In genomic region chr11:7967826-7968225, GRCh38 we compare ENCODE assay signal across 35 cellular contexts. TPM values are rescaled to one million over a fixed set of nuclear protein-coding genes. Genes with fewer than 3 reads are reported as not detected.
DNase-seq lines count a peak whose midpoint lies in the region; ATAC-seq and TF ChIP-seq lines count a peak whose summit lies in the region.
"Had no signal": no experiment of that assay in that cellular context is flagged by ENCODE, and none has a peak within 500 bp of the region (broad histone marks: within the 10 kb centered on the region; RNA-seq: fewer than 3 reads in every experiment).

No MANE protein-coding gene starts in this region.

- no peak for TF ChIP-seq CTCF in AG10803 (conservative IDR thresholded peaks at IDR 0.05; ENCODE audit: low read length)
- no peak for TF ChIP-seq CTCF in fibroblast of lung (conservative IDR thresholded peaks at IDR 0.05 in 1 of 2, IDR thresholded peaks at IDR 0.05 in 1 of 2; ENCODE audit: low read depth in 1 of 2, low read length in 2 of 2)
- no peak for TF ChIP-seq CTCF in osteoblast (IDR thresholded peaks at IDR 0.05; ENCODE audit: extremely low read depth, low read depth, low read length)

- H3K9ac ChIP-seq in fibroblast of lung (ENCODE audit: insufficient read depth, low read length), result no peak overlapping the region

- H3K27ac ChIP-seq in fibroblast of lung (ENCODE audit: insufficient read depth, low read length) (peak overlapping the region; percentile 46), osteoblast (ENCODE audit: low read depth, low read length) (peak overlapping the region; percentile 97)
- H3K27ac ChIP-seq: esophagus muscularis mucosa, ovary had no signal

- H3K9me3 ChIP-seq in fibroblast of lung (ENCODE audit: control insufficient read depth, insufficient read depth, low read depth, low read length) (no peaks in the 10 kb centered on the region), osteoblast (ENCODE audit: low read depth, low read length) (no peaks in the 10 kb centered on the region)
- H3K9me3 ChIP-seq: esophagus muscularis mucosa, ovary had no signal

- peaks cover 19% of the 10 kb centered on the region for H3K4me1 ChIP-seq in fibroblast of lung (ENCODE audit: control insufficient read depth, extremely low read depth, insufficient read depth, low read length)
- peaks cover 72% of the 10 kb centered on the region for H3K4me1 ChIP-seq in osteoblast (ENCODE audit: insufficient read depth, low read length)
- H3K4me1 ChIP-seq: esophagus muscularis mucosa had no signal

- DNase-seq in AG10803 (ENCODE audit: low read depth) (peak; percentile 77), OCI-M1 (lab: John Stamatoyannopoulos, UW) (peak; percentile 45), fibroblast of lung (ENCODE audit: low read depth in 2 of 2) (peak; percentile 8 to 46), osteoblast (ENCODE audit: insufficient read length, low spot score, missing footprints) (peak; percentile 23)
- no peak for DNase-seq in activated CD8-positive, alpha-beta memory T cell treated with anti-CD3 and anti-CD28 coated beads for 24 hours
- DNase-seq: activated CD4-positive, alpha-beta T cell treated with anti-CD3 and anti-CD28 coated beads, Interleukin-2, amount 50 U/mL, for 4 hours; activated T-cell treated with anti-CD3 and anti-CD28 coated beads, Interleukin-2, amount 50 U/mL, for 48 hours; C1 segment of cervical spinal cord; central memory CD4-positive, alpha-beta T cell; dermis blood vessel endothelial cell; DMS53; endodermal cell; immature natural killer cell; NCI-H1417; NCI-H2029 treated with DMSO at 0.1 percent for 48 hours; NCI-H2227 treated with DMSO at 0.1 percent for 48 hours; NCI-H69; nephron progenitor cell; ovary; SHP77; stimulated activated CD4-positive, alpha-beta T cell treated with anti-CD3 and anti-CD28 coated beads, Interleukin-1b, Interleukin-23, amount 100 ng/mL, for 48 hours; stimulated activated naive CD8-positive, alpha-beta T cell treated with anti-CD3 and anti-CD28 coated beads, Interleukin-15, Interleukin-2, amounts not matched to agents 100 U/mL and 50 U/mL, for 24 hours; T-helper 2 cell had no signal

- no peaks in the 10 kb centered on the region for H4K20me1 ChIP-seq in fibroblast of lung (ENCODE audit: control insufficient read depth, extremely low read depth, insufficient read depth, low read length)
- no peaks in the 10 kb centered on the region for H4K20me1 ChIP-seq in osteoblast (ENCODE audit: insufficient read depth, low read length)

- H2AFZ ChIP-seq in fibroblast of lung (ENCODE audit: low read length) (peak overlapping the region; percentile 41), osteoblast (ENCODE audit: low read length) (peak overlapping the region; percentile 73)

- H3K4me2 ChIP-seq in fibroblast of lung (ENCODE audit: extremely low read depth, insufficient read depth, low read length) (no peak overlapping the region), osteoblast (ENCODE audit: insufficient read depth, low read length) (no peak overlapping the region)
- H3K4me2 ChIP-seq: smooth muscle cell had no signal

- H3K4me3 ChIP-seq in AG10803 (ENCODE audit: low read length) (no peak overlapping the region), fibroblast of lung (replicated peaks in 1 of 4; ENCODE audit: control extremely low read depth in 1 of 4, insufficient read depth in 1 of 4, low read depth in 3 of 4, low read length in 4 of 4) (no peak overlapping the region), osteoblast (ENCODE audit: insufficient read depth, low read length) (no peak overlapping the region)
- H3K4me3 ChIP-seq: esophagus muscularis mucosa, ovary, smooth muscle cell had no signal

- H3K36me3 ChIP-seq in fibroblast of lung (ENCODE audit: control insufficient read depth, insufficient read depth, low read length) (no peaks in the 10 kb centered on the region), osteoblast (ENCODE audit: insufficient read depth, low read length) (no peaks in the 10 kb centered on the region)
- H3K36me3 ChIP-seq: esophagus muscularis mucosa, ovary had no signal

- ATAC-seq in HG03025 (IDR thresholded peaks at IDR 0.05; ENCODE audit: low FRiP score, unreplicated experiment), result no peak
- ATAC-seq in HG02938 (IDR thresholded peaks at IDR 0.05; ENCODE audit: unreplicated experiment), result no peak
- ATAC-seq in GM18505 (IDR thresholded peaks at IDR 0.05; ENCODE audit: unreplicated experiment), result no peak
- ATAC-seq: activated CD4-positive, CD25-positive, alpha-beta regulatory T cell treated with anti-CD3 and anti-CD28 coated beads, Interleukin-2, amount 50 U/mL, for 24 hours; Panc1; stimulated activated naive CD8-positive, alpha-beta T cell treated with anti-CD3 and anti-CD28 coated beads, Interleukin-15, Interleukin-2, amounts not matched to agents 100 U/mL and 50 U/mL, for 24 hours had no signal

- TF ChIP-seq POLR2A in GM18505 (IDR thresholded peaks at IDR 0.05; ENCODE audit: borderline replicate concordance, extremely low read depth, insufficient read depth, insufficient read length), result no peak

- H3K27me3 ChIP-seq in fibroblast of lung (ENCODE audit: control insufficient read depth, insufficient read depth, low read length), result no peaks in the 10 kb centered on the region
- no peaks in the 10 kb centered on the region for H3K27me3 ChIP-seq in osteoblast (ENCODE audit: insufficient read depth, low read length)
- H3K27me3 ChIP-seq: esophagus muscularis mucosa, ovary had no signal

- no peaks in the 10 kb centered on the region for H3K79me2 ChIP-seq in fibroblast of lung (ENCODE audit: control insufficient read depth, insufficient read depth, low read length)
- no peaks in the 10 kb centered on the region for H3K79me2 ChIP-seq in osteoblast (ENCODE audit: insufficient read depth, low read length)

RNA-seq across cellular contexts. Expression of gene NLRP10, which starts 2.6 kb away (rescaled TPM):
- total RNA-seq in fibroblast of lung (0.26 and 9.6 TPM in 2 replicates), osteoblast (10.0 and 14.1 TPM in 2 replicates)
- polyA plus RNA-seq in fibroblast of lung, result 2.2 and 4.8 TPM in 2 replicates
- 1.1 and 3.3 TPM in 2 replicates for polyA plus RNA-seq in fibroblast of lung (2012)
- polyA minus RNA-seq in fibroblast of lung (ENCODE audit: low replicate concordance), result 7.9 and 22.8 TPM in 2 replicates
- total RNA-seq: A673, esophagus muscularis mucosa, G401, ovary, temporal lobe, ureter had no signal
- polyA plus RNA-seq: immature natural killer cell, ovary had no signal

RNA-seq across cellular contexts. Expression of gene EIF3F, which starts 19.3 kb away (rescaled TPM):
- total RNA-seq in fibroblast of lung (291 and 303 TPM in 2 replicates), osteoblast (280 and 286 TPM in 2 replicates)
- polyA plus RNA-seq in fibroblast of lung, result 323 and 345 TPM in 2 replicates
- polyA plus RNA-seq in fibroblast of lung (2012), result 445 and 471 TPM in 2 replicates
- 289 and 384 TPM in 2 replicates for polyA minus RNA-seq in fibroblast of lung (ENCODE audit: low replicate concordance)

RNA-seq across cellular contexts. Expression of gene OR10A3, which starts 26.3 kb away (rescaled TPM):
- total RNA-seq in fibroblast of lung (0.17 TPM in 1 of 2 replicates, not detected in the other), osteoblast (under 0.01 TPM in 2 replicates)
- 0.07 TPM in 1 of 2 replicates, not detected in the other for polyA plus RNA-seq in fibroblast of lung
- polyA plus RNA-seq in fibroblast of lung (2012), result not detected in 2 replicates
- not detected in 2 replicates for polyA minus RNA-seq in fibroblast of lung (ENCODE audit: low replicate concordance)
- total RNA-seq: A673, dermis blood vessel endothelial cell, endodermal cell, esophagus muscularis mucosa, G401, ovary, smooth muscle cell, temporal lobe, ureter had no signal
- polyA plus RNA-seq: immature natural killer cell, ovary, smooth muscle cell had no signal

RNA-seq across cellular contexts. Expression of gene OR10A6, which starts 36.8 kb away (rescaled TPM):
- total RNA-seq in fibroblast of lung (under 0.01 TPM in 1 of 2 replicates, not detected in the other), osteoblast (under 0.01 and 0.29 TPM in 2 replicates)
- polyA plus RNA-seq in fibroblast of lung, result 0.05 and 0.06 TPM in 2 replicates
- 0.09 TPM in 1 of 2 replicates, not detected in the other for polyA plus RNA-seq in fibroblast of lung (2012)
- polyA minus RNA-seq in fibroblast of lung (ENCODE audit: low replicate concordance), result not detected in 2 replicates
- total RNA-seq: A673, dermis blood vessel endothelial cell, endodermal cell, esophagus muscularis mucosa, G401, ovary, renal cortical epithelial cell, temporal lobe, ureter had no signal
- polyA plus RNA-seq: immature natural killer cell, ovary, smooth muscle cell had no signal
